ENCODE assay signal across 18 cellular contexts in the genomic region with DNA sequence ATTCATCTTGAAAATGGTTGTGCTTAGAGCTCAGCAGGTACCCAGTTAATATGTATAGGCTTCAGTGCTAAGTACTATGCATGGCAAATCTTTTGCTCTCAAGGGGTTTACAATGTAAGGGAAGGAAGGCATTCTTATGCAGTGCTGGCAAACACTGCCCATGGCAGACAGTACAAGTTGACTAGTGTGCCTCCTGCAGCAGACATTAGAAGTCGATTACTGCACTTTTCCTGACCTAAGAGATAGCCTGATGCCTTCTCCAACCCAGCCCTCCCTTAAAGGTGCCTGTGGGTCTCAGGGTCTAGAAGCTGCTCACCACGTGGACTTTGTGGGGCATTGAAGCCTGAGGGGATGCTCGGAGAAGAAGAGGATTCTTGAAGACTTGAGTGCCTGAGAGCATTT. TPM values are rescaled to one million over a fixed set of nuclear protein-coding genes. Genes with fewer than 3 reads are reported as not detected.
DNase-seq lines count a peak whose midpoint lies in the region; ATAC-seq and TF ChIP-seq lines count a peak whose summit lies in the region.
"Had no signal": no experiment of that assay in that cellular context is flagged by ENCODE, and none has a peak within 500 bp of the region (broad histone marks: within the 10 kb centered on the region; RNA-seq: fewer than 3 reads in every experiment).

No MANE protein-coding gene starts in this region.

- no peaks in the 10 kb centered on the region for H3K9me3 ChIP-seq in NT2/D1 (ENCODE audit: insufficient read depth, low read length)

- H3K36me3 Mint-ChIP-seq in endothelial cell (ENCODE audit: low read depth, unreplicated experiment) (no peaks in the 10 kb centered on the region), mesothelial cell of epicardium (peaks cover 3% of the 10 kb centered on the region)

- H3K4me1 Mint-ChIP-seq in endothelial cell (ENCODE audit: unreplicated experiment) (peaks cover 8% of the 10 kb centered on the region), mesothelial cell of epicardium (peaks cover 37% of the 10 kb centered on the region)
- H3K4me1 Mint-ChIP-seq: B cell had no signal

- no peaks in the 10 kb centered on the region for H3K9me3 Mint-ChIP-seq in endothelial cell (ENCODE audit: unreplicated experiment)
- no peaks in the 10 kb centered on the region for H3K9me3 Mint-ChIP-seq in mesothelial cell of epicardium
- H3K9me3 Mint-ChIP-seq: CD4-positive, alpha-beta T cell had no signal

- no peak overlapping the region for H3K9ac ChIP-seq in NT2/D1 (ENCODE audit: insufficient read length, low read depth)

- intact Hi-C loops in left ventricle myocardium superior (cut with micrococcal nuclease): no loop called here

- H3K27ac Mint-ChIP-seq in endothelial cell (ENCODE audit: unreplicated experiment) (no peak overlapping the region), mesothelial cell of epicardium (peak overlapping the region; percentile 11)
- H3K27ac Mint-ChIP-seq: B cell; CD4-positive, alpha-beta T cell had no signal

- H3K27me3 ChIP-seq in H7 (ENCODE audit: control insufficient read depth, insufficient read depth, low read length) (no peaks in the 10 kb centered on the region; the same call in 1 of the 2 replicates), NT2/D1 (ENCODE audit: insufficient read depth, insufficient read length) (peaks cover 3% of the 10 kb centered on the region)

- no peak overlapping the region for H3K4me3 ChIP-seq in H7 (ENCODE audit: insufficient read depth, low read depth, low read length)
- H3K4me3 ChIP-seq in NT2/D1 (ENCODE audit: insufficient read length, low read depth): no peak overlapping the region

- ATAC-seq in SK-N-SH treated with all-trans-retinoic acid at 6 μM for 48 hours (no peak), left ventricle myocardium superior (no peak)

- H3K36me3 ChIP-seq in H7 (replicated peaks; ENCODE audit: control insufficient read depth, insufficient read depth, low read length): no peaks in the 10 kb centered on the region
- H3K36me3 ChIP-seq in NT2/D1 (ENCODE audit: insufficient read depth, insufficient read length, low read length): peaks cover 28% of the 10 kb centered on the region

- H3K4me3 Mint-ChIP-seq in endothelial cell (ENCODE audit: unreplicated experiment) (peak overlapping the region; percentile 12), mesothelial cell of epicardium (no peak overlapping the region)
- H3K4me3 Mint-ChIP-seq: B cell; CD4-positive, alpha-beta T cell had no signal

- H3K27me3 Mint-ChIP-seq in endothelial cell (ENCODE audit: unreplicated experiment) (peaks cover 13% of the 10 kb centered on the region), mesothelial cell of epicardium (ENCODE audit: low read depth) (no peaks in the 10 kb centered on the region)

- TF ChIP-seq CTCF in endothelial cell (IDR thresholded peaks at IDR 0.05; ENCODE audit: unreplicated experiment) (no peak), mesothelial cell of epicardium (IDR thresholded peaks at IDR 0.05; ENCODE audit: unreplicated experiment) (no peak)

- DNase-seq in H7: peak; percentile 82
- peak; percentile 90 for DNase-seq in NT2/D1 (ENCODE audit: low read depth, low spot score)
- DNase-seq in endothelial cell (ENCODE audit: low spot score): no peak
- no peak for DNase-seq in mesothelial cell of epicardium (ENCODE audit: low spot score in 2 of 2, unreplicated experiment in 2 of 2)
- DNase-seq in H4 (ENCODE audit: low spot score): no peak
- no peak for DNase-seq in left ventricle myocardium superior
- DNase-seq: Calu3; CD4-positive, alpha-beta T cell; Karpas-422; MM.1S; NCI-H1105; NCI-H1694 treated with DMSO at 0.1 percent for 48 hours; NCI-H446; NCI-H748 treated with DMSO at 0.1 percent for 48 hours; SIG-M5 had no signal

- peaks cover 39% of the 10 kb centered on the region for H3K4me1 ChIP-seq in NT2/D1 (ENCODE audit: insufficient read depth, insufficient read length)

TF ChIP-seq in SK-N-SH treated with all-trans-retinoic acid at 6 μM for 48 hours, 23 proteins besides CTCF, POLR2A, EP300 and RAD21:
- TF ChIP-seq ZNF8 (CRISPR knock-in tag; IDR thresholded peaks at IDR 0.05) (no peak), ZNF70 (CRISPR knock-in tag; IDR thresholded peaks at IDR 0.05) (no peak), CSDC2 (CRISPR knock-in tag; IDR thresholded peaks at IDR 0.05) (no peak)
- TF ChIP-seq, protein P1, sequence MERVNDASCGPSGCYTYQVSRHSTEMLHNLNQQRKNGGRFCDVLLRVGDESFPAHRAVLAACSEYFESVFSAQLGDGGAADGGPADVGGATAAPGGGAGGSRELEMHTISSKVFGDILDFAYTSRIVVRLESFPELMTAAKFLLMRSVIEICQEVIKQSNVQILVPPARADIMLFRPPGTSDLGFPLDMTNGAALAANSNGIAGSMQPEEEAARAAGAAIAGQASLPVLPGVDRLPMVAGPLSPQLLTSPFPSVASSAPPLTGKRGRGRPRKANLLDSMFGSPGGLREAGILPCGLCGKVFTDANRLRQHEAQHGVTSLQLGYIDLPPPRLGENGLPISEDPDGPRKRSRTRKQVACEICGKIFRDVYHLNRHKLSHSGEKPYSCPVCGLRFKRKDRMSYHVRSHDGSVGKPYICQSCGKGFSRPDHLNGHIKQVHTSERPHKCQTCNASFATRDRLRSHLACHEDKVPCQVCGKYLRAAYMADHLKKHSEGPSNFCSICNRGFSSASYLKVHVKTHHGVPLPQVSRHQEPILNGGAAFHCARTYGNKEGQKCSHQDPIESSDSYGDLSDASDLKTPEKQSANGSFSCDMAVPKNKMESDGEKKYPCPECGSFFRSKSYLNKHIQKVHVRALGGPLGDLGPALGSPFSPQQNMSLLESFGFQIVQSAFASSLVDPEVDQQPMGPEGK (CRISPR knock-in tag; IDR thresholded peaks at IDR 0.05; ENCODE audit: borderline replicate concordance): no peak

RNA-seq across cellular contexts. Expression of gene GLI2, which starts 50.9 kb away (rescaled TPM):
- 37.3 and 41.4 TPM in 2 replicates for total RNA-seq in H7 (2014; rRNA removed; shearing (Covaris generic))
- total RNA-seq in endothelial cell (ENCODE audit: unreplicated experiment): 1.2 TPM
- total RNA-seq in mesothelial cell of epicardium: 65.3 to 67.0 TPM (median 65.6 TPM) in 3 replicates
- total RNA-seq in H4 (2014; rRNA removed; shearing (Covaris generic)): 1.9 and 2.0 TPM in 2 replicates
- 2.1 TPM for total RNA-seq in left ventricle myocardium superior
- total RNA-seq: B cell; CD4-positive, alpha-beta T cell; G401 had no signal

Comparison
In these comparisons a context has a peak if more than half of its experiments do, and no peak if none do; other contexts are left out.
1. DNase-seq: peak in H7 (single experiment) and NT2/D1 (single experiment); none in endothelial cell (single experiment), mesothelial cell of epicardium (0 of 2), H4 (single experiment) and left ventricle myocardium superior (single experiment).
2. RNA of gene GLI2, which starts 50.9 kb away (total RNA-seq): 65.3 to 67.0 TPM in mesothelial cell of epicardium and 37.3 to 41.4 TPM in H7; 2.1 TPM in left ventricle myocardium superior (single experiment), 1.9 to 2.0 TPM in H4 and 1.2 TPM in endothelial cell (single experiment); every median in the first group is over 10 times any median in the second.